Comparison of ENCODE assay signal across 9 cellular contexts in genomic region chr6:44265843-44266233, GRCh38. TPM values are rescaled to one million over a fixed set of nuclear protein-coding genes. Genes with fewer than 3 reads are reported as not detected.
DNase-seq lines count a peak whose midpoint lies in the region; ATAC-seq, FAIRE-seq and TF ChIP-seq lines count a peak whose summit lies in the region.
"Had no signal": no experiment of that assay in that cellular context is flagged by ENCODE, and none has a peak within 500 bp of the region (broad histone marks: within the 10 kb centered on the region; RNA-seq: fewer than 3 reads in every experiment).

No MANE protein-coding gene starts in this region.

- peak overlapping the region; percentile 34 for H3K27ac Mint-ChIP-seq in activated CD4-positive, alpha-beta T cell treated with anti-CD3 and anti-CD28 coated beads for 36 hours
- H3K27ac Mint-ChIP-seq in activated B cell treated with CpG ODN at 0.5 μM for 24 hours: peak overlapping the region; percentile 88

- H3K27ac ChIP-seq in kidney (ENCODE audit: low read depth in 2 of 2, low read length in 2 of 2) (no peak overlapping the region), suprapubic skin (no peak overlapping the region)

- FAIRE-seq in kidney (lab: Jason Lieb, UNC): no peak

- 79% methylated on average over 14 of the region's 14 CpGs for WGBS in suprapubic skin

- intact Hi-C loops in activated CD4-positive, alpha-beta T cell treated with anti-CD3 and anti-CD28 coated beads for 36 hours (cut with DNase I, micrococcal nuclease): loop anchor here (1.0 to 5.0 kb wide), 15 partner anchors 9 to 193 kb away; partner anchors contain the start of genes AARS2 (in 2 of the 2), MRPL14 (in 2 of the 2), SLC35B2 (in 2 of the 2) and TMEM63B (in 2 of the 2)
- intact Hi-C loops in activated B cell treated with CpG ODN at 0.5 μM for 24 hours (cut with micrococcal nuclease) (loop anchor here (1.0 to 10.0 kb wide), 9 partner anchors 9 to 1701 kb away; partner anchors contain the start of genes CDC5L, LRRC73, MRPL14 and POLR1C), kidney (cut with DNase I) (no loop called here), head of caudate nucleus (cut with DNase I) (loop anchor here (5.0 kb wide), 2 partner anchors 46 to 71 kb away; partner anchors contain the start of gene AARS2)

- TF ChIP-seq CTCF in activated B cell treated with CpG ODN at 0.5 μM for 24 hours (IDR thresholded peaks at IDR 0.05) (no peak), kidney (IDR thresholded peaks at IDR 0.05; ENCODE audit: borderline replicate concordance, extremely low read depth, insufficient read depth) (no peak), suprapubic skin (IDR thresholded peaks at IDR 0.05) (no peak), GM13977 (IDR thresholded peaks at IDR 0.05; ENCODE audit: extremely low read depth, insufficient read depth, missing control alignments) (no peak)

- H3K4me3 ChIP-seq in kidney (ENCODE audit: low read length in 2 of 2) (peak overlapping the region; percentile 4 to 78), suprapubic skin (peak overlapping the region; percentile 62)

- H3K9me3 Mint-ChIP-seq in activated CD4-positive, alpha-beta T cell treated with anti-CD3 and anti-CD28 coated beads for 36 hours (ENCODE audit: low read depth): no peaks in the 10 kb centered on the region
- no peaks in the 10 kb centered on the region for H3K9me3 Mint-ChIP-seq in activated B cell treated with CpG ODN at 0.5 μM for 24 hours

- H3K9me3 ChIP-seq in kidney (ENCODE audit: control insufficient read depth in 1 of 2, low read length in 2 of 2) (no peaks in the 10 kb centered on the region), suprapubic skin (no peaks in the 10 kb centered on the region)

- H3K27me3 ChIP-seq in suprapubic skin: peaks cover 10% of the 10 kb centered on the region

- no peak for TF ChIP-seq POLR2A in suprapubic skin (IDR thresholded peaks at IDR 0.05)

- H3K4me3 Mint-ChIP-seq in activated CD4-positive, alpha-beta T cell treated with anti-CD3 and anti-CD28 coated beads for 36 hours: peak overlapping the region; percentile 88
- H3K4me3 Mint-ChIP-seq in activated B cell treated with CpG ODN at 0.5 μM for 24 hours: peak overlapping the region; percentile 100

- no peak for TF ChIP-seq EP300 in suprapubic skin (IDR thresholded peaks at IDR 0.05)

- no peaks in the 10 kb centered on the region for H3K36me3 ChIP-seq in kidney (ENCODE audit: control insufficient read depth in 1 of 2, insufficient read depth in 2 of 2, low read length in 2 of 2)
- no peaks in the 10 kb centered on the region for H3K36me3 ChIP-seq in suprapubic skin

- in situ Hi-C loops in GM13977 (cut with MboI; ENCODE audit: low pct_unique_long_range_greater_than_20kb, low sequenced_read_pairs, unreplicated experiment): no loop called here

- H3K4me1 ChIP-seq in kidney (ENCODE audit: control insufficient read depth in 1 of 2, insufficient read depth in 1 of 2, low read depth in 1 of 2, low read length in 2 of 2) (peaks cover 22 to 26% of the 10 kb centered on the region in 2 donors), suprapubic skin (peaks cover 39% of the 10 kb centered on the region)

- peaks cover 14% of the 10 kb centered on the region for H3K27me3 Mint-ChIP-seq in activated CD4-positive, alpha-beta T cell treated with anti-CD3 and anti-CD28 coated beads for 36 hours
- H3K27me3 Mint-ChIP-seq in activated B cell treated with CpG ODN at 0.5 μM for 24 hours: peaks cover 4% of the 10 kb centered on the region

- POLR2A ChIA-PET in activated CD4-positive, alpha-beta T cell treated with anti-CD3 and anti-CD28 coated beads for 36 hours (lab: Charles Lee): no interaction called here
- POLR2A ChIA-PET in activated B cell treated with CpG ODN at 0.5 μM for 24 hours (lab: Charles Lee): interaction anchor here (0.6 to 13.7 kb wide), 3 partner anchors 11 to 65 kb away, joined by 3 to 549 read pairs (median 72); partner anchors contain the start of genes HSP90AB1 and SLC35B2

- no peak for ATAC-seq in activated CD4-positive, alpha-beta T cell treated with anti-CD3 and anti-CD28 coated beads for 36 hours
- no peak for ATAC-seq in activated B cell treated with CpG ODN at 0.5 μM for 24 hours (ENCODE audit: low read depth)

- peaks cover 20% of the 10 kb centered on the region for H3K36me3 Mint-ChIP-seq in activated CD4-positive, alpha-beta T cell treated with anti-CD3 and anti-CD28 coated beads for 36 hours (ENCODE audit: low read depth)
- peaks cover 40% of the 10 kb centered on the region for H3K36me3 Mint-ChIP-seq in activated B cell treated with CpG ODN at 0.5 μM for 24 hours (ENCODE audit: low read depth)

- CTCF ChIA-PET in activated CD4-positive, alpha-beta T cell treated with anti-CD3 and anti-CD28 coated beads for 36 hours (lab: Charles Lee): interaction anchor here (1.7 to 5.2 kb wide), 4 partner anchors 39 to 72 kb away, joined by 6 to 38 read pairs (median 11); partner anchors contain the start of gene AARS2
- CTCF ChIA-PET in activated B cell treated with CpG ODN at 0.5 μM for 24 hours (lab: Charles Lee): interaction anchor here (1.2 kb wide), 1 partner anchor 94 kb away, joined by 4 read pairs; no protein-coding TSS in a partner anchor

- DNase-seq in activated CD4-positive, alpha-beta T cell treated with anti-CD3 and anti-CD28 coated beads for 36 hours: no peak
- DNase-seq in activated CD4-positive, alpha-beta T cell treated with anti-CD3 and anti-CD28 coated beads for 48 hours: no peak
- DNase-seq in activated B cell treated with CpG ODN at 0.5 μM for 24 hours (no peak), kidney (no peak), suprapubic skin (ENCODE audit: low spot score in 2 of 2) (no peak), GM13977 (ENCODE audit: low spot score) (no peak), NCI-H1105 treated with DMSO at 0.1 percent for 48 hours (lab: John Stamatoyannopoulos, UW) (no peak), head of caudate nucleus (no peak)

- no peak overlapping the region for H3K9ac ChIP-seq in kidney (ENCODE audit: low read length in 2 of 2)

- peaks cover 58% of the 10 kb centered on the region for H3K4me1 Mint-ChIP-seq in activated CD4-positive, alpha-beta T cell treated with anti-CD3 and anti-CD28 coated beads for 36 hours
- H3K4me1 Mint-ChIP-seq in activated B cell treated with CpG ODN at 0.5 μM for 24 hours: peaks cover 70% of the 10 kb centered on the region

RNA-seq across cellular contexts. Expression of gene NFKBIE, which starts 0.5 kb away (rescaled TPM):
- 10 to 100 TPM; 17.2 to 19.9 TPM for total RNA-seq in activated CD4-positive, alpha-beta T cell treated with anti-CD3 and anti-CD28 coated beads for 36 hours
- 94.7 and 99.2 TPM in 2 replicates for total RNA-seq in activated B cell treated with CpG ODN at 0.5 μM for 24 hours
- total RNA-seq in kidney: 19.0 TPM
- 12.6 TPM for polyA plus RNA-seq in kidney (ENCODE audit: insufficient read depth, low read depth, low replicate concordance)
- 10 to 100 TPM; 12.9 to 25.0 (median 16.1) TPM for total RNA-seq in suprapubic skin

RNA-seq across cellular contexts. Expression of gene TMEM151B, which starts 4.4 kb away (rescaled TPM):
- under 1 TPM in 1 of 2 experiments, not detected in 1; 0.09 TPM for total RNA-seq in activated CD4-positive, alpha-beta T cell treated with anti-CD3 and anti-CD28 coated beads for 36 hours
- 0.10 TPM in 1 of 2 replicates, not detected in the other for total RNA-seq in activated B cell treated with CpG ODN at 0.5 μM for 24 hours
- total RNA-seq in kidney: not detected
- polyA plus RNA-seq in kidney (ENCODE audit: insufficient read depth, low read depth, low replicate concordance): not detected
- under 1 TPM in 2 of 4 donors, not detected in 2; 0.10 to 0.15 TPM for total RNA-seq in suprapubic skin
- total RNA-seq: dermis microvascular lymphatic vessel endothelial cell had no signal

RNA-seq across cellular contexts. Expression of gene SLC35B2, which starts 8.5 kb away (rescaled TPM):
- total RNA-seq in activated CD4-positive, alpha-beta T cell treated with anti-CD3 and anti-CD28 coated beads for 36 hours: 10 to 100 TPM; 14.1 TPM
- total RNA-seq in activated B cell treated with CpG ODN at 0.5 μM for 24 hours (27.0 and 29.1 TPM in 2 replicates), kidney (45.1 TPM), suprapubic skin (10 to 100 TPM; 26.2 to 38.5 (median 30.9) TPM)
- 49.5 TPM for polyA plus RNA-seq in kidney (ENCODE audit: insufficient read depth, low read depth, low replicate concordance)

RNA-seq across cellular contexts. Expression of gene HSP90AB1, which starts 18.9 kb away (rescaled TPM):
- 1,000 to 10,000 TPM; 2,120 to 2,263 TPM for total RNA-seq in activated CD4-positive, alpha-beta T cell treated with anti-CD3 and anti-CD28 coated beads for 36 hours
- total RNA-seq in activated B cell treated with CpG ODN at 0.5 μM for 24 hours (1,222 and 1,311 TPM in 2 replicates), kidney (551 TPM), suprapubic skin (100 to 1,000 TPM; 450 to 830 (median 678) TPM)
- polyA plus RNA-seq in kidney (ENCODE audit: insufficient read depth, low read depth, low replicate concordance): 499 TPM

RNA-seq across cellular contexts. Expression of gene SLC29A1, which starts 42.4 kb away (rescaled TPM):
- total RNA-seq in activated CD4-positive, alpha-beta T cell treated with anti-CD3 and anti-CD28 coated beads for 36 hours: 10 to 100 TPM; 59.8 to 98.3 TPM
- total RNA-seq in activated B cell treated with CpG ODN at 0.5 μM for 24 hours (15.0 and 17.3 TPM in 2 replicates), kidney (74.6 TPM), suprapubic skin (100 to 1,000 TPM in 1 of 4 donors, 10 to 100 TPM in 3; 61.7 to 133 (median 75.3) TPM)
- polyA plus RNA-seq in kidney (ENCODE audit: insufficient read depth, low read depth, low replicate concordance): 50.1 TPM
